15 cellular contexts compared by ENCODE assay signal in the genomic region with DNA sequence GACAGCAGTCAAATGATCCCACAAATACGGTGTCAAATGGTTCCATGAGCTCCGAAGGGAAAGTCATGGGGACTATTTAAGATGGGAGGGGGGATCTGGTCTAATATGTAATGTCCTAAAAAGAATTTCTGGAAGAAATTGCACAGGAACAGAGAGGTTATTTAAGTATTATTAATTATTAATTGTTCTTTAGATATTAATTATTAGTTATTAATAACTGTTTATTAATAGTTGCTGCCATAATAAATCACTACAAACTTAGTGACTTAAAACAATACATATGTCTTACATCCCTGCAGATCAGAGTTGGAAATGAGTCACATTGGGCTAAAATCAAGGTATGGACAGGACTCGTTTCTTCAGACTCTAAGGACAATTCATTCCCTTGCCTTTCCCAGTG.
"Had no signal": no experiment of that assay in that cellular context is flagged by ENCODE, and none has a peak within 500 bp of the region (broad histone marks: within the 10 kb centered on the region; RNA-seq: fewer than 3 reads in every experiment).

No MANE protein-coding gene starts in this region.

- H3K27ac ChIP-seq: adrenal gland, cardiac muscle cell, left lung, right atrium auricular region, tibial artery, uterus had no signal

- H3K27me3 Mint-ChIP-seq: activated B cell treated with CpG ODN at 0.5 μM for 24 hours; activated CD4-positive, alpha-beta T cell treated with anti-CD3 and anti-CD28 coated beads, Interleukin-2, amount 10 ng/mL, durations not matched to agents 24 days and 14 days; stimulated activated naive B cell treated with anti-CD40 and anti-IgM and Interleukin-4, amounts not matched to agents 10 μg/mL and 1 μg/mL and 100 μg/mL, for 72 hours had no signal

- DNase-seq: activated B cell treated with CpG ODN at 0.5 μM for 24 hours; activated CD4-positive, alpha-beta T cell treated with anti-CD3 and anti-CD28 coated beads, Interleukin-2, amount 10 ng/mL, durations not matched to agents 24 days and 14 days; activated CD8-positive, alpha-beta memory T cell treated with anti-CD3 and anti-CD28 coated beads for 24 hours; left lung; mammary epithelial cell; occipital lobe; stimulated activated CD4-positive, alpha-beta T cell treated with anti-CD3 and anti-CD28 coated beads, Interleukin-2, amount 100 ng/mL, for 48 hours; stimulated activated naive B cell treated with anti-CD40 and anti-IgM and Interleukin-4, amounts not matched to agents 10 μg/mL and 1 μg/mL and 100 μg/mL, for 72 hours; uterus had no signal

- H3K4me3 ChIP-seq: adrenal gland, cardiac muscle cell, left lung, right atrium auricular region, tibial artery, uterus had no signal

- H3K36me3 Mint-ChIP-seq: stimulated activated naive B cell treated with anti-CD40 and anti-IgM and Interleukin-4, amounts not matched to agents 10 μg/mL and 1 μg/mL and 100 μg/mL, for 72 hours had no signal

- H3K27me3 ChIP-seq: adrenal gland, cardiac muscle cell, left lung, right atrium auricular region, tibial artery, uterus had no signal

- H3K4me1 ChIP-seq: adrenal gland, left lung, right atrium auricular region, uterus had no signal

- H3K27ac Mint-ChIP-seq: activated B cell treated with CpG ODN at 0.5 μM for 24 hours; activated CD4-positive, alpha-beta T cell treated with anti-CD3 and anti-CD28 coated beads, Interleukin-2, amount 10 ng/mL, durations not matched to agents 24 days and 14 days; stimulated activated naive B cell treated with anti-CD40 and anti-IgM and Interleukin-4, amounts not matched to agents 10 μg/mL and 1 μg/mL and 100 μg/mL, for 72 hours; T-helper 1 cell treated with Interleukin-12 subunit alpha and Interleukin-12 subunit beta and Interleukin-4 antibody, amounts not matched to agents 30 μg/mL and 1 μg/mL, for 36 hours had no signal

- H3K4me3 Mint-ChIP-seq: activated B cell treated with CpG ODN at 0.5 μM for 24 hours; activated CD4-positive, alpha-beta T cell treated with anti-CD3 and anti-CD28 coated beads, Interleukin-2, amount 10 ng/mL, durations not matched to agents 24 days and 14 days; nephron; stimulated activated naive B cell treated with anti-CD40 and anti-IgM and Interleukin-4, amounts not matched to agents 10 μg/mL and 1 μg/mL and 100 μg/mL, for 72 hours; T-helper 1 cell treated with Interleukin-12 subunit alpha and Interleukin-12 subunit beta and Interleukin-4 antibody, amounts not matched to agents 30 μg/mL and 1 μg/mL, for 36 hours had no signal

- ATAC-seq: left lung; stimulated activated naive B cell treated with anti-CD40 and anti-IgM and Interleukin-4, amounts not matched to agents 10 μg/mL and 1 μg/mL and 100 μg/mL, for 72 hours had no signal

- H3K9me3 ChIP-seq: adrenal gland, left lung, right atrium auricular region, tibial artery, uterus had no signal

- H3K36me3 ChIP-seq: adrenal gland, cardiac muscle cell, left lung, right atrium auricular region, tibial artery, uterus had no signal
